In the genomic region with DNA sequence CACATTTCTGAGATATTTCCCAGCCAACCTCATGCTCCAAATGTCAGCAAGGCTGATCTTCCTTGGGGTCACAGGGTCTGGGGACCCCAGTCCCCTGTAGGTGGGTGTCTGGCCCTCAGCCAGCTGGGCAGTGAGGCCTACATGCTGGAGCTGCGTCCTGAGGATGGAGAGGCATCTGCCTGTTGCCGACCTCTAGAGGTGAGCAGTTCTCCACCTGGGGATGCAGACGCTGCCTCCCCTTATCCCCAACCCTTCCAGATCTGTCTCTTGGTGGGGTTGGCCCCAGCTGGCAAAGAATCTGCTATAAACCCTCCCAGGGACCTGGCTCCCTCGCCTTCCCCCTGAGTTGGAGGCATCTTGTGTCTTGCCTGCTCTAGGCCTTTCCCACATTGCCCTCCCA, we compare ENCODE assay signal across 28 cellular contexts.
"Had no signal": no experiment of that assay in that cellular context is flagged by ENCODE, and none has a peak within 500 bp of the region (broad histone marks: within the 10 kb centered on the region; RNA-seq: fewer than 3 reads in every experiment).

No MANE protein-coding gene starts in this region.

- FAIRE-seq: endometrium, islet of Langerhans, keratinocyte had no signal

- DNase-seq: cerebellar nuclear complex; colonic mucosa; cortex of kidney; dermis blood vessel endothelial cell; effector CD4-positive, alpha-beta T cell; effector memory CD4-positive, alpha-beta T cell; endodermal cell; erythroblast; esophagus squamous epithelium; foreskin fibroblast; foreskin melanocyte; heart left ventricle; hypothalamus; left cardiac atrium; left lung; left ventricle myocardium superior; lower lobe of right lung; mesenchymal stem cell; mucosa of descending colon had no signal

- H3K9me3 ChIP-seq: colonic mucosa, esophagus squamous epithelium, gastroesophageal sphincter, heart left ventricle, left lung, lower lobe of right lung, mucosa of descending colon had no signal

- H2AFZ ChIP-seq: hepatocyte had no signal

- H3K4me2 ChIP-seq: hepatocyte had no signal

- H3K27me3 ChIP-seq: colonic mucosa, dorsolateral prefrontal cortex, esophagus squamous epithelium, gastroesophageal sphincter, heart left ventricle, hepatocyte had no signal

- H3K4me3 ChIP-seq: colonic mucosa, dorsolateral prefrontal cortex, esophagus squamous epithelium, gastroesophageal sphincter, heart left ventricle, hepatocyte, left lung, lower lobe of right lung, mucosa of descending colon had no signal

- H3K27ac ChIP-seq: colonic mucosa, epithelial cell of prostate, esophagus squamous epithelium, gastroesophageal sphincter, heart left ventricle, hepatocyte, left lung, lower lobe of right lung had no signal

- H3K4me3 Mint-ChIP-seq: endodermal cell, mesothelial cell of epicardium had no signal

- ATAC-seq: esophagus mucosa, gastroesophageal sphincter, heart left ventricle, left cardiac atrium, left ventricle myocardium superior, lower lobe of right lung, mucosa of descending colon had no signal

- H3K36me3 ChIP-seq: colonic mucosa, esophagus squamous epithelium, gastroesophageal sphincter, heart left ventricle, left lung, lower lobe of right lung had no signal

- H3K9me3 Mint-ChIP-seq: endodermal cell had no signal

- H3K4me1 ChIP-seq: colonic mucosa, gastroesophageal sphincter, left lung, lower lobe of right lung had no signal

- H3K27ac Mint-ChIP-seq: endodermal cell, mesothelial cell of epicardium had no signal
